Comparison of ENCODE assay signal across 9 cellular contexts in genomic region chr6:3324262-3324942, GRCh38.
A peak's percentile ranks its signal among the peaks of the same experiment; 100 is the strongest.
DNase-seq lines count a peak whose midpoint lies in the region; ATAC-seq and TF ChIP-seq lines count a peak whose summit lies in the region.
"Had no signal": no experiment of that assay in that cellular context is flagged by ENCODE, and none has a peak within 500 bp of the region (broad histone marks: within the 10 kb centered on the region; RNA-seq: fewer than 3 reads in every experiment).

No MANE protein-coding gene starts in this region.

- CTCF ChIA-PET in activated naive CD4-positive, alpha-beta T cell treated with anti-CD3 and anti-CD28 coated beads for 36 hours (lab: Charles Lee): interaction anchor here (1.3 kb wide), 1 partner anchor 9 kb away, joined by 3 read pairs; no protein-coding TSS in a partner anchor

- no peak overlapping the region for H3K27ac Mint-ChIP-seq in activated naive CD4-positive, alpha-beta T cell treated with anti-CD3 and anti-CD28 coated beads for 36 hours
- H3K27ac Mint-ChIP-seq: activated naive CD4-positive, alpha-beta T cell treated with anti-CD3 and anti-CD28 coated beads, Interleukin-2, amount 50 U/mL, for 24 hours had no signal

- H3K4me3 Mint-ChIP-seq in activated naive CD4-positive, alpha-beta T cell treated with anti-CD3 and anti-CD28 coated beads for 36 hours: no peak overlapping the region
- H3K4me3 Mint-ChIP-seq: activated naive CD4-positive, alpha-beta T cell treated with anti-CD3 and anti-CD28 coated beads, Interleukin-2, amount 50 U/mL, for 24 hours had no signal

- DNase-seq in activated naive CD4-positive, alpha-beta T cell treated with anti-CD3 and anti-CD28 coated beads for 36 hours: peak; percentile 35
- no peak for DNase-seq in activated naive CD4-positive, alpha-beta T cell treated with anti-CD3 and anti-CD28 coated beads, Interleukin-2, amount 50 U/mL, for 16 hours
- DNase-seq in cardiac fibroblast (ENCODE audit: low read depth in 2 of 2) (peak; percentile 81 to 97), lung microvascular endothelial cell (ENCODE audit: low read depth in 2 of 2) (peak; percentile 97 to 99), NCI-H524 (lab: John Stamatoyannopoulos, UW) (no peak), islet precursor cell (no peak), iPS-NIHi7 (ENCODE audit: extremely low spot score) (no peak)

- H3K4me3 ChIP-seq in cardiac fibroblast (replicated peaks in 1 of 2; ENCODE audit: low read depth in 2 of 2, low read length in 2 of 2): no peak overlapping the region

- H3K4me1 Mint-ChIP-seq in activated naive CD4-positive, alpha-beta T cell treated with anti-CD3 and anti-CD28 coated beads for 36 hours (ENCODE audit: low read depth): peaks cover 3% of the 10 kb centered on the region

- ATAC-seq in HG03565 (IDR thresholded peaks at IDR 0.05; ENCODE audit: unreplicated experiment): peak; percentile 64

- no peaks in the 10 kb centered on the region for H3K36me3 Mint-ChIP-seq in activated naive CD4-positive, alpha-beta T cell treated with anti-CD3 and anti-CD28 coated beads for 36 hours (ENCODE audit: low read depth)
- H3K36me3 Mint-ChIP-seq: activated naive CD4-positive, alpha-beta T cell treated with anti-CD3 and anti-CD28 coated beads, Interleukin-2, amount 50 U/mL, for 24 hours had no signal

- H3K9me3 Mint-ChIP-seq in activated naive CD4-positive, alpha-beta T cell treated with anti-CD3 and anti-CD28 coated beads for 36 hours: no peaks in the 10 kb centered on the region
- H3K9me3 Mint-ChIP-seq: activated naive CD4-positive, alpha-beta T cell treated with anti-CD3 and anti-CD28 coated beads, Interleukin-2, amount 50 U/mL, for 24 hours had no signal

- intact Hi-C loops in activated naive CD4-positive, alpha-beta T cell treated with anti-CD3 and anti-CD28 coated beads for 36 hours (cut with micrococcal nuclease): no loop called here

- TF ChIP-seq CTCF in cardiac fibroblast (IDR thresholded peaks at IDR 0.05; ENCODE audit: low read depth, low read length): peak; percentile 12

- no peaks in the 10 kb centered on the region for H3K27me3 Mint-ChIP-seq in activated naive CD4-positive, alpha-beta T cell treated with anti-CD3 and anti-CD28 coated beads for 36 hours (ENCODE audit: low read depth)
- H3K27me3 Mint-ChIP-seq: activated naive CD4-positive, alpha-beta T cell treated with anti-CD3 and anti-CD28 coated beads, Interleukin-2, amount 50 U/mL, for 24 hours had no signal

Comparison
In these comparisons a context has a peak if more than half of its experiments do, and no peak if none do; other contexts are left out.
1. DNase-seq: peak in activated naive CD4-positive, alpha-beta T cell treated with anti-CD3 and anti-CD28 coated beads for 36 hours (single experiment), cardiac fibroblast (2 of 2) and lung microvascular endothelial cell (2 of 2); none in activated naive CD4-positive, alpha-beta T cell treated with anti-CD3 and anti-CD28 coated beads, Interleukin-2, amount 50 U/mL, for 16 hours (single experiment), NCI-H524 (0 of 2), islet precursor cell (single experiment) and iPS-NIHi7 (single experiment).